8 cellular contexts compared by ENCODE assay signal in genomic region chr2:202910687-202911086, GRCh38. TPM values are rescaled to one million over a fixed set of nuclear protein-coding genes. Genes with fewer than 3 reads are reported as not detected.
DNase-seq lines count a peak whose midpoint lies in the region; ATAC-seq, FAIRE-seq and TF ChIP-seq lines count a peak whose summit lies in the region.

No MANE protein-coding gene starts in this region.

- ATAC-seq in stimulated activated naive CD8-positive, alpha-beta T cell treated with anti-CD3 and anti-CD28 coated beads, Interleukin-15, Interleukin-2, amounts not matched to agents 100 U/mL and 50 U/mL, for 24 hours, result no peak
- ATAC-seq in GM12878 (no peak), aorta (ENCODE audit: low FRiP score) (no peak), HG03378 (IDR thresholded peaks at IDR 0.05; ENCODE audit: unreplicated experiment) (no peak)

- no peaks in the 10 kb centered on the region for H3K36me3 ChIP-seq in GM12878 (ENCODE audit: control insufficient read depth in 2 of 2, insufficient read depth in 2 of 2, low read length in 1 of 2)
- H3K36me3 ChIP-seq in mesenchymal stem cell (ENCODE audit: control insufficient read depth in 1 of 2, insufficient read depth in 2 of 2, low read depth in 1 of 2, low read length in 2 of 2), result peaks cover 0 to 13% of the 10 kb centered on the region in 2 experiments
- H3K36me3 ChIP-seq in aorta (ENCODE audit: control insufficient read depth in 1 of 2, insufficient read depth in 2 of 2, low read length in 1 of 2), result no peaks in the 10 kb centered on the region

- no peak overlapping the region for H2BK120ac ChIP-seq in mesenchymal stem cell (ENCODE audit: low read depth, low read length)

- no peaks in the 10 kb centered on the region for H4K20me1 ChIP-seq in GM12878 (ENCODE audit: control insufficient read depth, insufficient read depth)

- TF ChIP-seq EP300 in GM12878 (IDR thresholded peaks at IDR 0.05; ENCODE audit: borderline replicate concordance in 1 of 2, control insufficient read depth in 1 of 2, low read depth in 2 of 2, low read length in 2 of 2), result no peak

- 0% methylated on average over 3 of the region's 3 CpGs for WGBS in GM12878 (ENCODE audit: insufficient coverage, insufficient replicate concordance, low lambda C conversion rate, missing lambda C conversion rate)
- 0% methylated on average over 1 of the region's 3 CpGs for WGBS in mesenchymal stem cell
- 20% methylated on average over 3 of the region's 3 CpGs for WGBS in aorta, 2 donors
- 15% methylated on average over 3 of the region's 3 CpGs for WGBS in lower leg skin, 2 donors

- TF ChIP-seq CTCF in GM12878 (IDR thresholded peaks at IDR 0.05 in 2 of 3, conservative IDR thresholded peaks at IDR 0.05 in 1 of 3; ENCODE audit: control insufficient read depth in 2 of 3, extremely low read depth in 1 of 3, insufficient read depth in 1 of 3, low read depth in 3 of 3, low read length in 3 of 3) (no peak), lower leg skin (IDR thresholded peaks at IDR 0.05) (no peak)

- intact Hi-C loops in GM12878 (cut with micrococcal nuclease; ENCODE audit: unreplicated experiment) (loop anchor here (2.0 kb wide), 2 partner anchors 104 to 328 kb away; partner anchors contain the start of genes CYP20A1 and NBEAL1), aorta (cut with DNase I) (loop anchor here (5.0 to 10.0 kb wide), 3 partner anchors 104 to 327 kb away; partner anchors contain the start of genes CYP20A1 (in 1 of the 2) and NBEAL1 (in 1 of the 2)), lower leg skin (cut with DNase I; ENCODE audit: low total_unique reads) (no loop called here)

- peaks cover 43% of the 10 kb centered on the region for H3K79me2 ChIP-seq in GM12878 (ENCODE audit: control insufficient read depth, insufficient read depth, low read length)

- H3K4me3 ChIP-seq in GM12878 (peak overlapping the region; percentile 95), mesenchymal stem cell (ENCODE audit: insufficient read depth in 1 of 2, low read depth in 1 of 2, low read length in 2 of 2) (peak overlapping the region in 1 of 2 experiments; percentile 99), aorta (ENCODE audit: low read length in 2 of 2) (peak overlapping the region; percentile 79 to 99), lower leg skin (ENCODE audit: low read depth, poor library complexity, severe bottlenecking) (no peak overlapping the region)

- H3K4ac ChIP-seq in mesenchymal stem cell (ENCODE audit: low read depth in 1 of 2, low read length in 2 of 2), result no peak overlapping the region

- RAD21 ChIA-PET in GM12878 (lab: Charles Lee; ENCODE audit: unreplicated experiment), result interaction anchor here (1.0 to 2.2 kb wide), 4 partner anchors 51 to 328 kb away, joined by 3 to 12 read pairs (median 6); partner anchors contain the start of gene CYP20A1

- H4K91ac ChIP-seq in mesenchymal stem cell (ENCODE audit: low read length), result no peak overlapping the region

- H3K27ac ChIP-seq in GM12878 (ENCODE audit: control insufficient read depth, insufficient read depth) (peak overlapping the region; percentile 93), mesenchymal stem cell (ENCODE audit: low read length, poor library complexity, severe bottlenecking) (no peak overlapping the region), aorta (ENCODE audit: low read depth in 1 of 2, low read length in 2 of 2) (no peak overlapping the region)

- FAIRE-seq in GM12878 (lab: Jason Lieb, UNC), result no peak

- TF ChIP-seq RAD21 in GM12878 (IDR thresholded peaks at IDR 0.05; ENCODE audit: insufficient read depth, low read depth, low read length), result no peak

- H3K4me3 Mint-ChIP-seq in stimulated activated naive CD8-positive, alpha-beta T cell treated with anti-CD3 and anti-CD28 coated beads, Interleukin-15, Interleukin-2, amounts not matched to agents 100 ng/mL and 50 ng/mL, for 24 hours, result peak overlapping the region; percentile 95

- SMC1A ChIA-PET in GM12878 (lab: Charles Lee; ENCODE audit: uncharacterized antibody, unreplicated experiment), result interaction anchor here (0.6 to 2.1 kb wide), 14 partner anchors 22 to 346 kb away, joined by 3 to 10 read pairs (median 4); partner anchors contain the start of gene ICA1L

- H3K9ac ChIP-seq in GM12878 (ENCODE audit: control insufficient read depth, insufficient read depth, low read length) (peak overlapping the region; percentile 88), mesenchymal stem cell (ENCODE audit: low read length) (peak overlapping the region; percentile 97)

- H3K18ac ChIP-seq in mesenchymal stem cell (ENCODE audit: low read depth in 1 of 2, low read length in 2 of 2), result no peak overlapping the region

- no peak overlapping the region for H2BK5ac ChIP-seq in mesenchymal stem cell (ENCODE audit: low read depth, low read length, poor library complexity, severe bottlenecking)

- H3K9me3 Mint-ChIP-seq in stimulated activated naive CD8-positive, alpha-beta T cell treated with anti-CD3 and anti-CD28 coated beads, Interleukin-15, Interleukin-2, amounts not matched to agents 100 ng/mL and 50 ng/mL, for 24 hours, result peaks cover under 1% of the 10 kb centered on the region

- H3K14ac ChIP-seq in mesenchymal stem cell (ENCODE audit: low read length in 2 of 2), result no peak overlapping the region

- H4K8ac ChIP-seq in mesenchymal stem cell (ENCODE audit: low read length), result no peak overlapping the region

- H2AK5ac ChIP-seq in mesenchymal stem cell (ENCODE audit: low read length, severe bottlenecking), result no peak overlapping the region

- no peak for DNase-seq in stimulated activated naive CD8-positive, alpha-beta T cell treated with anti-CD3 and anti-CD28 coated beads, Interleukin-15, Interleukin-2, amounts not matched to agents 100 U/mL and 50 U/mL, for 24 hours
- DNase-seq in GM12878 (ENCODE audit: low read depth, low spot score), result no peak
- no peak for DNase-seq in mesenchymal stem cell
- DNase-seq in aorta, result no peak
- no peak for DNase-seq in HPDE6-E6E7 (ENCODE audit: extremely low spot score)
- no peak for DNase-seq in lower leg skin (ENCODE audit: low spot score in 2 of 2)

- no peaks in the 10 kb centered on the region for H3K27me3 Mint-ChIP-seq in stimulated activated naive CD8-positive, alpha-beta T cell treated with anti-CD3 and anti-CD28 coated beads, Interleukin-15, Interleukin-2, amounts not matched to agents 100 ng/mL and 50 ng/mL, for 24 hours

- no TSS peak for BruUV-seq in GM12878 (replicated peaks; lab: Mats Ljungman, UMichigan)

- peaks cover 27% of the 10 kb centered on the region for H3K36me3 Mint-ChIP-seq in stimulated activated naive CD8-positive, alpha-beta T cell treated with anti-CD3 and anti-CD28 coated beads, Interleukin-15, Interleukin-2, amounts not matched to agents 100 ng/mL and 50 ng/mL, for 24 hours (ENCODE audit: low read depth)

- POLR2A ChIA-PET in GM12878 (lab: Charles Lee), result interaction anchor here (0.6 to 2.2 kb wide), 6 partner anchors 40 to 331 kb away, joined by 3 to 11 read pairs (median 5); partner anchors contain the start of genes CYP20A1 and ICA1L

- H2BK15ac ChIP-seq in mesenchymal stem cell (ENCODE audit: low read depth, poor library complexity, severe bottlenecking), result no peak overlapping the region

- in situ Hi-C loops in GM12878 (cut with MboI), result no loop called here

- no peak overlapping the region for H2BK12ac ChIP-seq in mesenchymal stem cell (ENCODE audit: low read length in 2 of 2)

- H3K27me3 ChIP-seq in GM12878 (replicated peaks in 1 of 2; ENCODE audit: control insufficient read depth in 2 of 2, insufficient read depth in 2 of 2, low read length in 1 of 2) (no peaks in the 10 kb centered on the region), mesenchymal stem cell (ENCODE audit: control insufficient read depth in 1 of 2, insufficient read depth in 1 of 2, low read length in 2 of 2) (no peaks in the 10 kb centered on the region), aorta (ENCODE audit: control insufficient read depth in 1 of 2, insufficient read depth in 2 of 2, low read length in 1 of 2) (no peaks in the 10 kb centered on the region)

- H3K4me1 Mint-ChIP-seq in stimulated activated naive CD8-positive, alpha-beta T cell treated with anti-CD3 and anti-CD28 coated beads, Interleukin-15, Interleukin-2, amounts not matched to agents 100 ng/mL and 50 ng/mL, for 24 hours (ENCODE audit: low read depth), result peaks cover 36% of the 10 kb centered on the region

- no peak for TF ChIP-seq POLR2A in GM12878 (IDR thresholded peaks at IDR 0.05; ENCODE audit: low read depth, low read length)
- no peak for TF ChIP-seq POLR2A in lower leg skin (IDR thresholded peaks at IDR 0.05)

- H3K23ac ChIP-seq in mesenchymal stem cell (ENCODE audit: low read length in 2 of 2), result no peak overlapping the region

- H3K27ac Mint-ChIP-seq in stimulated activated naive CD8-positive, alpha-beta T cell treated with anti-CD3 and anti-CD28 coated beads, Interleukin-15, Interleukin-2, amounts not matched to agents 100 ng/mL and 50 ng/mL, for 24 hours, result peak overlapping the region; percentile 99

- CTCF ChIA-PET in GM12878 (lab: Yijun Ruan, JAX), result interaction anchor here (0.6 to 1.6 kb wide), 6 partner anchors 40 to 329 kb away, joined by 3 to 11 read pairs (median 3); no protein-coding TSS in a partner anchor

- peaks cover 5% of the 10 kb centered on the region for H3K4me1 ChIP-seq in GM12878 (ENCODE audit: control insufficient read depth, insufficient read depth, low read length)
- H3K4me1 ChIP-seq in mesenchymal stem cell (ENCODE audit: control insufficient read depth, insufficient read depth, low read depth, low read length), result peaks cover 3% of the 10 kb centered on the region
- H3K4me1 ChIP-seq in aorta (ENCODE audit: control insufficient read depth in 1 of 2, insufficient read depth in 2 of 2, low read length in 2 of 2), result peaks cover 0 to 4% of the 10 kb centered on the region in 2 donors

- peaks cover 6% of the 10 kb centered on the region for H3K79me1 ChIP-seq in mesenchymal stem cell (replicated peaks; ENCODE audit: low read length, poor library complexity, severe bottlenecking)

- H3K9me3 ChIP-seq in GM12878 (replicated peaks; ENCODE audit: control insufficient read depth, insufficient read depth, low read length) (peaks cover under 1% of the 10 kb centered on the region; the same call in 1 of the 3 replicates), mesenchymal stem cell (ENCODE audit: control insufficient read depth, low read length) (no peaks in the 10 kb centered on the region), aorta (ENCODE audit: control insufficient read depth, low read length) (no peaks in the 10 kb centered on the region)

- no peak overlapping the region for H2AFZ ChIP-seq in GM12878 (ENCODE audit: control insufficient read depth, low read depth, low read length)
- H2AFZ ChIP-seq in mesenchymal stem cell (ENCODE audit: low read depth, low read length), result no peak overlapping the region

- H3K4me2 ChIP-seq in GM12878 (ENCODE audit: control insufficient read depth, insufficient read depth) (peak overlapping the region; percentile 67), mesenchymal stem cell (ENCODE audit: low read length, poor library complexity, severe bottlenecking) (peak overlapping the region; percentile 22)

RNA-seq across cellular contexts. Expression of gene WDR12, which starts 0.8 kb away (rescaled TPM):
- 86.6 and 105 TPM in 2 replicates for total RNA-seq in GM12878 (2013; cell fraction: nucleolus; rRNA removed)
- total RNA-seq in GM12878 (2014; rRNA removed) (52.9 and 67.6 TPM in 2 replicates), GM12878 (2014; rRNA removed; fragmentation: Illumina TruSeq; extraction: Trizol) (66.5 and 76.0 TPM in 2 replicates), GM12878 (2021) (95.7 and 98.3 TPM in 2 replicates), aorta (10 to 100 TPM; 19.7 to 25.2 TPM), lower leg skin (10 to 100 TPM in 1 of 4 donors, 1 to 10 TPM in 3; 6.2 to 18.7 (median 7.6) TPM)
- polyA plus RNA-seq in GM12878 (2011; ENCODE audit: low read depth), result 4.7 TPM
- polyA plus RNA-seq in GM12878 (2011; rRNA removed) (117 and 223 TPM in 2 replicates), GM12878 (2014; fragmentation: Illumina TruSeq; extraction: Trizol) (77.3 and 85.5 TPM in 2 replicates), GM12878 (2014; fragmentation: Nextera tagmentation; extraction: Ambion mirVana) (100 to 1,000 TPM; 214 to 256 TPM), GM12878 (2014; rRNA removed) (57.2 and 71.7 TPM in 2 replicates), GM12878 (2016; fragmentation: Nextera tagmentation; extraction: Ambion mirVana) (100 to 1,000 TPM; 161 to 174 TPM), aorta (1 to 10 TPM; 4.3 to 5.4 TPM)
- polyA plus RNA-seq in GM12878 (2011; cell fraction: cytosol; rRNA removed), result 10.3 and 19.1 TPM in 2 replicates
- polyA plus RNA-seq in GM12878 (2011; cell fraction: nucleus; rRNA removed), result 30.5 and 42.9 TPM in 2 replicates
- polyA plus RNA-seq in GM12878 (2012), result 37.1 and 45.1 TPM in 2 replicates
- polyA minus RNA-seq in GM12878 (2011; rRNA and poly(A)+ RNA removed), result 26.1 and 26.8 TPM in 2 replicates
- polyA minus RNA-seq in GM12878 (2011; cell fraction: cytosol; rRNA and poly(A)+ RNA removed), result 15.1 and 31.4 TPM in 2 replicates
- 12.0 and 15.4 TPM in 2 replicates for polyA minus RNA-seq in GM12878 (2011; cell fraction: nucleus; rRNA and poly(A)+ RNA removed)
- polyA plus RNA-seq in mesenchymal stem cell (2013, experiment 1 of 2), result 24.2 TPM
- polyA plus RNA-seq in mesenchymal stem cell (2013, experiment 2 of 2), result 26.0 TPM

RNA-seq across cellular contexts. Expression of gene CARF, which starts 1.4 kb away (rescaled TPM):
- total RNA-seq in GM12878 (2013; cell fraction: nucleolus; rRNA removed), result 29.0 and 29.1 TPM in 2 replicates
- total RNA-seq in GM12878 (2014; rRNA removed) (7.6 and 8.1 TPM in 2 replicates), GM12878 (2014; rRNA removed; fragmentation: Illumina TruSeq; extraction: Trizol) (8.8 and 10.4 TPM in 2 replicates), GM12878 (2021) (5.7 and 6.4 TPM in 2 replicates), aorta (10 to 100 TPM in 1 of 2 donors, 1 to 10 TPM in 1; 8.8 to 14.4 TPM), lower leg skin (10 to 100 TPM in 2 of 4 donors, 1 to 10 TPM in 2; 9.1 to 12.1 (median 10.2) TPM)
- 7.9 TPM for polyA plus RNA-seq in GM12878 (2011; ENCODE audit: low read depth)
- polyA plus RNA-seq in GM12878 (2011; rRNA removed) (10.8 and 16.9 TPM in 2 replicates), GM12878 (2014; fragmentation: Illumina TruSeq; extraction: Trizol) (11.5 and 12.5 TPM in 2 replicates), GM12878 (2014; fragmentation: Nextera tagmentation; extraction: Ambion mirVana) (1 to 10 TPM; 1.8 to 2.8 TPM), GM12878 (2014; rRNA removed) (6.5 and 10.7 TPM in 2 replicates), GM12878 (2016; fragmentation: Nextera tagmentation; extraction: Ambion mirVana) (1 to 10 TPM; 3.1 to 3.4 TPM), aorta (1 to 10 TPM; 1.3 to 4.6 TPM)
- 4.6 and 5.1 TPM in 2 replicates for polyA plus RNA-seq in GM12878 (2011; cell fraction: cytosol; rRNA removed)
- 7.2 and 10.7 TPM in 2 replicates for polyA plus RNA-seq in GM12878 (2011; cell fraction: nucleus; rRNA removed)
- 3.3 and 5.0 TPM in 2 replicates for polyA plus RNA-seq in GM12878 (2012)
- polyA minus RNA-seq in GM12878 (2011; rRNA and poly(A)+ RNA removed), result 7.4 and 12.1 TPM in 2 replicates
- 3.5 and 6.1 TPM in 2 replicates for polyA minus RNA-seq in GM12878 (2011; cell fraction: cytosol; rRNA and poly(A)+ RNA removed)
- 6.0 and 7.6 TPM in 2 replicates for polyA minus RNA-seq in GM12878 (2011; cell fraction: nucleus; rRNA and poly(A)+ RNA removed)
- 3.6 TPM for polyA plus RNA-seq in mesenchymal stem cell (2013, experiment 1 of 2)
- 3.0 TPM for polyA plus RNA-seq in mesenchymal stem cell (2013, experiment 2 of 2)

RNA-seq across cellular contexts. Expression of gene ICA1L, which starts 39.1 kb away (rescaled TPM):
- 24.9 and 28.1 TPM in 2 replicates for total RNA-seq in GM12878 (2013; cell fraction: nucleolus; rRNA removed)
- total RNA-seq in GM12878 (2014; rRNA removed) (2.9 and 5.8 TPM in 2 replicates), GM12878 (2014; rRNA removed; fragmentation: Illumina TruSeq; extraction: Trizol) (4.3 TPM in 2 replicates), GM12878 (2021) (2.8 and 5.1 TPM in 2 replicates), aorta (10 to 100 TPM in 1 of 2 donors, 1 to 10 TPM in 1; 7.7 to 10.3 TPM), lower leg skin (1 to 10 TPM in 2 of 4 donors, under 1 TPM in 2; 0.72 to 3.0 (median 1.4) TPM)
- 0.63 TPM for polyA plus RNA-seq in GM12878 (2011; ENCODE audit: low read depth)
- polyA plus RNA-seq in GM12878 (2011; rRNA removed) (7.4 and 12.7 TPM in 2 replicates), GM12878 (2014; fragmentation: Illumina TruSeq; extraction: Trizol) (5.4 and 6.0 TPM in 2 replicates), GM12878 (2014; fragmentation: Nextera tagmentation; extraction: Ambion mirVana) (1 to 10 TPM in 1 of 2 experiments, under 1 TPM in 1; 0.85 to 1.2 TPM), GM12878 (2014; rRNA removed) (4.1 and 5.6 TPM in 2 replicates), GM12878 (2016; fragmentation: Nextera tagmentation; extraction: Ambion mirVana) (1 to 10 TPM; 2.0 to 2.8 TPM), aorta (1 to 10 TPM; 4.8 to 8.4 TPM)
- polyA plus RNA-seq in GM12878 (2011; cell fraction: cytosol; rRNA removed), result 2.2 and 2.5 TPM in 2 replicates
- 6.4 and 8.7 TPM in 2 replicates for polyA plus RNA-seq in GM12878 (2011; cell fraction: nucleus; rRNA removed)
- 1.6 TPM in 2 replicates for polyA plus RNA-seq in GM12878 (2012)
- polyA minus RNA-seq in GM12878 (2011; rRNA and poly(A)+ RNA removed), result 5.4 and 9.9 TPM in 2 replicates
- 1.1 and 6.5 TPM in 2 replicates for polyA minus RNA-seq in GM12878 (2011; cell fraction: cytosol; rRNA and poly(A)+ RNA removed)
- polyA minus RNA-seq in GM12878 (2011; cell fraction: nucleus; rRNA and poly(A)+ RNA removed), result 3.4 and 8.9 TPM in 2 replicates
- polyA plus RNA-seq in mesenchymal stem cell (2013, experiment 1 of 2), result 1.5 TPM
- polyA plus RNA-seq in mesenchymal stem cell (2013, experiment 2 of 2), result 1.7 TPM
